Comparison of ENCODE assay signal across 1 cellular context in the genomic region with DNA sequence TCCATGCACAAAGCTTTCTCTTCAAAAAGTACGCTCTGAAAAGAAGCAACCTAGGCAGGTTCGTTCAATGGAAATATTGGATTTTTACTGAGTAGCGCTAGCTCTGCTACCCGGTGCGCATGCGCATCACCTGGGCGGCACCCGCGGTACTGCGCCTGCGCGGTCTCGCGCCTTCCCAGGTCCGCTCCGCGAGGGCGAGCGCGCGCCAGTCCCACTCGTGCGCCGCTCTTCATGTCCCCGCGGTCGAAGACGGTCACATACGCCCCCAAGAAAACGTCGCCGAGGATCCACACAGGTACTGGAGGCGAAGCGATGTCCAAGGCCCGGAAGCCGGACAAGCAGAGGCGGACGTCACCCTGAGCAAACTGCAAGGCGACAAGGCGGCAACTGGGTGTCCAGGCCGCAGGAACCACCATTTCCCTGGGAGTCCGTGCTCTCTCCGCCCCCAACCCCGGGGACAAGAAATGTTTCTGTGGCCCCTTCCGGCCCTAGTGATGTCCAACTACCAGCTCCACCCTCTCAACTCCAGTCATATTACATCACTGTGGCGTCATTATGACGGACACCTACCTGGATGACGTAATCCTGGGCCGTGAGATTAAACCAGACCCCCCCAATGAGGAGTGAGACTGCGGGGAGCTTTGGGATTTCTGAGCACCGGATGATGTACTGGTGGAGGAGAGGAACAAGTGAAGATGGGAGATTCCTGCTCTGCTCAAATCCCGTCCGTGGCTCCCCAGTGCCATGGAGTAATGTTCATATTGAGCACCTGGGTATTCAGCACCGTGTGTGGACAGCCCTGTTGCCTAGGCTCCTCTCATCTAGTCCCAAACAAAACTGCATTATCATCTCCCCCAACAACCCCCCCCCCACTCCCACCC.
TF ChIP-seq lines count a peak whose summit lies in the region.

No MANE protein-coding gene starts in this region.

TF ChIP-seq in GM12878, 131 proteins besides CTCF, POLR2A, EP300 and RAD21 (continued from another document):
- TF ChIP-seq MYC (IDR thresholded peaks at IDR 0.05; ENCODE audit: insufficient read depth, insufficient read length, insufficient replicate concordance, low read length, severe bottlenecking) (no peak), PAX5 (IDR thresholded peaks at IDR 0.05; ENCODE audit: borderline replicate concordance, low read depth, low read length) (no peak), RUNX3 (IDR thresholded peaks at IDR 0.05; ENCODE audit: low read length) (no peak; the same call in 1 of the 2 replicates), TCF7 (IDR thresholded peaks at IDR 0.05; ENCODE audit: borderline replicate concordance) (no peak), PML (IDR thresholded peaks at IDR 0.05; ENCODE audit: low read length) (peak; percentile 56), SMARCA5 (IDR thresholded peaks at IDR 0.05) (no peak), STAT1 (conservative IDR thresholded peaks at IDR 0.05) (no peak), BCL11A (IDR thresholded peaks at IDR 0.05; ENCODE audit: low read depth, low read length) (no peak), SUZ12 (IDR thresholded peaks at IDR 0.05; ENCODE audit: unreplicated experiment) (no peak), SIX5 (IDR thresholded peaks at IDR 0.05; ENCODE audit: low read depth, low read length, severe bottlenecking) (no peak), CBX3 (IDR thresholded peaks at IDR 0.05; ENCODE audit: borderline replicate concordance, low read depth) (no peak), SP1 (IDR thresholded peaks at IDR 0.05; ENCODE audit: low read depth, low read length) (no peak), SIN3A (IDR thresholded peaks at IDR 0.05; ENCODE audit: low read depth, low read length) (no peak), STAT3 (IDR thresholded peaks at IDR 0.05; ENCODE audit: low read depth, low read length) (no peak), KAT2A (conservative IDR thresholded peaks at IDR 0.05; ENCODE audit: control insufficient read depth, low read depth, low read length) (no peak), KDM1A (IDR thresholded peaks at IDR 0.05; ENCODE audit: borderline replicate concordance) (no peak), NR2C1 (IDR thresholded peaks at IDR 0.05) (no peak), SPI1 (IDR thresholded peaks at IDR 0.05; ENCODE audit: borderline replicate concordance, insufficient read depth, low read depth, low read length) (no peak), GABPA (IDR thresholded peaks at IDR 0.05; ENCODE audit: low read depth) (no peak), RFX5 (IDR thresholded peaks at IDR 0.05; ENCODE audit: low read depth, low read length) (no peak), IRF4 (IDR thresholded peaks at IDR 0.05; ENCODE audit: low read depth, low read length) (no peak), HDAC2 (IDR thresholded peaks at IDR 0.05) (no peak), ZBED1 (IDR thresholded peaks at IDR 0.05; ENCODE audit: borderline replicate concordance) (no peak), NFXL1 (IDR thresholded peaks at IDR 0.05; ENCODE audit: borderline replicate concordance) (no peak), MEF2A (IDR thresholded peaks at IDR 0.05; ENCODE audit: insufficient read depth, low read depth, low read length) (no peak), SMAD1 (IDR thresholded peaks at IDR 0.05; ENCODE audit: low read depth, partially characterized antibody) (no peak), TBL1XR1 (IDR thresholded peaks at IDR 0.05; ENCODE audit: low read depth, low read length) (no peak)
- TF ChIP-seq, protein P1, sequence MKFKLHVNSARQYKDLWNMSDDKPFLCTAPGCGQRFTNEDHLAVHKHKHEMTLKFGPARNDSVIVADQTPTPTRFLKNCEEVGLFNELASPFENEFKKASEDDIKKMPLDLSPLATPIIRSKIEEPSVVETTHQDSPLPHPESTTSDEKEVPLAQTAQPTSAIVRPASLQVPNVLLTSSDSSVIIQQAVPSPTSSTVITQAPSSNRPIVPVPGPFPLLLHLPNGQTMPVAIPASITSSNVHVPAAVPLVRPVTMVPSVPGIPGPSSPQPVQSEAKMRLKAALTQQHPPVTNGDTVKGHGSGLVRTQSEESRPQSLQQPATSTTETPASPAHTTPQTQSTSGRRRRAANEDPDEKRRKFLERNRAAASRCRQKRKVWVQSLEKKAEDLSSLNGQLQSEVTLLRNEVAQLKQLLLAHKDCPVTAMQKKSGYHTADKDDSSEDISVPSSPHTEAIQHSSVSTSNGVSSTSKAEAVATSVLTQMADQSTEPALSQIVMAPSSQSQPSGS (IDR thresholded peaks at IDR 0.05; ENCODE audit: low read length) = peak; percentile 5; the same call in 1 of the 2 replicates
- TF ChIP-seq, protein P2, sequence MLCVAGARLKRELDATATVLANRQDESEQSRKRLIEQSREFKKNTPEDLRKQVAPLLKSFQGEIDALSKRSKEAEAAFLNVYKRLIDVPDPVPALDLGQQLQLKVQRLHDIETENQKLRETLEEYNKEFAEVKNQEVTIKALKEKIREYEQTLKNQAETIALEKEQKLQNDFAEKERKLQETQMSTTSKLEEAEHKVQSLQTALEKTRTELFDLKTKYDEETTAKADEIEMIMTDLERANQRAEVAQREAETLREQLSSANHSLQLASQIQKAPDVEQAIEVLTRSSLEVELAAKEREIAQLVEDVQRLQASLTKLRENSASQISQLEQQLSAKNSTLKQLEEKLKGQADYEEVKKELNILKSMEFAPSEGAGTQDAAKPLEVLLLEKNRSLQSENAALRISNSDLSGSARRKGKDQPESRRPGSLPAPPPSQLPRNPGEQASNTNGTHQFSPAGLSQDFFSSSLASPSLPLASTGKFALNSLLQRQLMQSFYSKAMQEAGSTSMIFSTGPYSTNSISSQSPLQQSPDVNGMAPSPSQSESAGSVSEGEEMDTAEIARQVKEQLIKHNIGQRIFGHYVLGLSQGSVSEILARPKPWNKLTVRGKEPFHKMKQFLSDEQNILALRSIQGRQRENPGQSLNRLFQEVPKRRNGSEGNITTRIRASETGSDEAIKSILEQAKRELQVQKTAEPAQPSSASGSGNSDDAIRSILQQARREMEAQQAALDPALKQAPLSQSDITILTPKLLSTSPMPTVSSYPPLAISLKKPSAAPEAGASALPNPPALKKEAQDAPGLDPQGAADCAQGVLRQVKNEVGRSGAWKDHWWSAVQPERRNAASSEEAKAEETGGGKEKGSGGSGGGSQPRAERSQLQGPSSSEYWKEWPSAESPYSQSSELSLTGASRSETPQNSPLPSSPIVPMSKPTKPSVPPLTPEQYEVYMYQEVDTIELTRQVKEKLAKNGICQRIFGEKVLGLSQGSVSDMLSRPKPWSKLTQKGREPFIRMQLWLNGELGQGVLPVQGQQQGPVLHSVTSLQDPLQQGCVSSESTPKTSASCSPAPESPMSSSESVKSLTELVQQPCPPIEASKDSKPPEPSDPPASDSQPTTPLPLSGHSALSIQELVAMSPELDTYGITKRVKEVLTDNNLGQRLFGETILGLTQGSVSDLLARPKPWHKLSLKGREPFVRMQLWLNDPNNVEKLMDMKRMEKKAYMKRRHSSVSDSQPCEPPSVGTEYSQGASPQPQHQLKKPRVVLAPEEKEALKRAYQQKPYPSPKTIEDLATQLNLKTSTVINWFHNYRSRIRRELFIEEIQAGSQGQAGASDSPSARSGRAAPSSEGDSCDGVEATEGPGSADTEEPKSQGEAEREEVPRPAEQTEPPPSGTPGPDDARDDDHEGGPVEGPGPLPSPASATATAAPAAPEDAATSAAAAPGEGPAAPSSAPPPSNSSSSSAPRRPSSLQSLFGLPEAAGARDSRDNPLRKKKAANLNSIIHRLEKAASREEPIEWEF (IDR thresholded peaks at IDR 0.05; ENCODE audit: insufficient replicate concordance, low read depth, low read length) = no peak
- TF ChIP-seq, protein P3, sequence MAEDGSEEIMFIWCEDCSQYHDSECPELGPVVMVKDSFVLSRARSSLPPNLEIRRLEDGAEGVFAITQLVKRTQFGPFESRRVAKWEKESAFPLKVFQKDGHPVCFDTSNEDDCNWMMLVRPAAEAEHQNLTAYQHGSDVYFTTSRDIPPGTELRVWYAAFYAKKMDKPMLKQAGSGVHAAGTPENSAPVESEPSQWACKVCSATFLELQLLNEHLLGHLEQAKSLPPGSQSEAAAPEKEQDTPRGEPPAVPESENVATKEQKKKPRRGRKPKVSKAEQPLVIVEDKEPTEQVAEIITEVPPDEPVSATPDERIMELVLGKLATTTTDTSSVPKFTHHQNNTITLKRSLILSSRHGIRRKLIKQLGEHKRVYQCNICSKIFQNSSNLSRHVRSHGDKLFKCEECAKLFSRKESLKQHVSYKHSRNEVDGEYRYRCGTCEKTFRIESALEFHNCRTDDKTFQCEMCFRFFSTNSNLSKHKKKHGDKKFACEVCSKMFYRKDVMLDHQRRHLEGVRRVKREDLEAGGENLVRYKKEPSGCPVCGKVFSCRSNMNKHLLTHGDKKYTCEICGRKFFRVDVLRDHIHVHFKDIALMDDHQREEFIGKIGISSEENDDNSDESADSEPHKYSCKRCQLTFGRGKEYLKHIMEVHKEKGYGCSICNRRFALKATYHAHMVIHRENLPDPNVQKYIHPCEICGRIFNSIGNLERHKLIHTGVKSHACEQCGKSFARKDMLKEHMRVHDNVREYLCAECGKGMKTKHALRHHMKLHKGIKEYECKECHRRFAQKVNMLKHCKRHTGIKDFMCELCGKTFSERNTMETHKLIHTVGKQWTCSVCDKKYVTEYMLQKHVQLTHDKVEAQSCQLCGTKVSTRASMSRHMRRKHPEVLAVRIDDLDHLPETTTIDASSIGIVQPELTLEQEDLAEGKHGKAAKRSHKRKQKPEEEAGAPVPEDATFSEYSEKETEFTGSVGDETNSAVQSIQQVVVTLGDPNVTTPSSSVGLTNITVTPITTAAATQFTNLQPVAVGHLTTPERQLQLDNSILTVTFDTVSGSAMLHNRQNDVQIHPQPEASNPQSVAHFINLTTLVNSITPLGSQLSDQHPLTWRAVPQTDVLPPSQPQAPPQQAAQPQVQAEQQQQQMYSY (CRISPR knock-in tag; IDR thresholded peaks at IDR 0.05) = no peak
- TF ChIP-seq, protein P4, sequence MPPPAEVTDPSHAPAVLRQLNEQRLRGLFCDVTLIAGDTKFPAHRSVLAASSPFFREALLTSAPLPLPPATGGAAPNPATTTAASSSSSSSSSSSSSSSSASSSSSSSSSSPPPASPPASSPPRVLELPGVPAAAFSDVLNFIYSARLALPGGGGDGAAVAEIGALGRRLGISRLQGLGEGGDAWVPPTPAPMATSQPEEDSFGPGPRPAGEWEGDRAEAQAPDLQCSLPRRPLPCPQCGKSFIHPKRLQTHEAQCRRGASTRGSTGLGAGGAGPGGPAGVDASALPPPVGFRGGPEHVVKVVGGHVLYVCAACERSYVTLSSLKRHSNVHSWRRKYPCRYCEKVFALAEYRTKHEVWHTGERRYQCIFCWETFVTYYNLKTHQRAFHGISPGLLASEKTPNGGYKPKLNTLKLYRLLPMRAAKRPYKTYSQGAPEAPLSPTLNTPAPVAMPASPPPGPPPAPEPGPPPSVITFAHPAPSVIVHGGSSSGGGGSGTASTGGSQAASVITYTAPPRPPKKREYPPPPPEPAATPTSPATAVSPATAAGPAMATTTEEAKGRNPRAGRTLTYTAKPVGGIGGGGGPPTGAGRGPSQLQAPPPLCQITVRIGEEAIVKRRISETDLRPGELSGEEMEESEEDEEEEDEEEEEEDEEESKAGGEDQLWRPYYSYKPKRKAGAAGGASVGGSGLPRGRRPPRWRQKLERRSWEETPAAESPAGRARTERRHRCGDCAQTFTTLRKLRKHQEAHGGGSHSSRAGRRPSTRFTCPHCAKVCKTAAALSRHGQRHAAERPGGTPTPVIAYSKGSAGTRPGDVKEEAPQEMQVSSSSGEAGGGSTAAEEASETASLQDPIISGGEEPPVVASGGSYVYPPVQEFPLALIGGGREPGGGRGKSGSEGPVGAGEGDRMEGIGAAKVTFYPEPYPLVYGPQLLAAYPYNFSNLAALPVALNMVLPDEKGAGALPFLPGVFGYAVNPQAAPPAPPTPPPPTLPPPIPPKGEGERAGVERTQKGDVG (CRISPR knock-in tag; IDR thresholded peaks at IDR 0.05) = 0 out of 2 replicates have a peak, but pooled peaks have one; percentile 68
- TF ChIP-seq, protein P5, sequence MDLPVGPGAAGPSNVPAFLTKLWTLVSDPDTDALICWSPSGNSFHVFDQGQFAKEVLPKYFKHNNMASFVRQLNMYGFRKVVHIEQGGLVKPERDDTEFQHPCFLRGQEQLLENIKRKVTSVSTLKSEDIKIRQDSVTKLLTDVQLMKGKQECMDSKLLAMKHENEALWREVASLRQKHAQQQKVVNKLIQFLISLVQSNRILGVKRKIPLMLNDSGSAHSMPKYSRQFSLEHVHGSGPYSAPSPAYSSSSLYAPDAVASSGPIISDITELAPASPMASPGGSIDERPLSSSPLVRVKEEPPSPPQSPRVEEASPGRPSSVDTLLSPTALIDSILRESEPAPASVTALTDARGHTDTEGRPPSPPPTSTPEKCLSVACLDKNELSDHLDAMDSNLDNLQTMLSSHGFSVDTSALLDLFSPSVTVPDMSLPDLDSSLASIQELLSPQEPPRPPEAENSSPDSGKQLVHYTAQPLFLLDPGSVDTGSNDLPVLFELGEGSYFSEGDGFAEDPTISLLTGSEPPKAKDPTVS (IDR thresholded peaks at IDR 0.05; ENCODE audit: low read depth, low read length) = no peak
- TF ChIP-seq, protein P6, sequence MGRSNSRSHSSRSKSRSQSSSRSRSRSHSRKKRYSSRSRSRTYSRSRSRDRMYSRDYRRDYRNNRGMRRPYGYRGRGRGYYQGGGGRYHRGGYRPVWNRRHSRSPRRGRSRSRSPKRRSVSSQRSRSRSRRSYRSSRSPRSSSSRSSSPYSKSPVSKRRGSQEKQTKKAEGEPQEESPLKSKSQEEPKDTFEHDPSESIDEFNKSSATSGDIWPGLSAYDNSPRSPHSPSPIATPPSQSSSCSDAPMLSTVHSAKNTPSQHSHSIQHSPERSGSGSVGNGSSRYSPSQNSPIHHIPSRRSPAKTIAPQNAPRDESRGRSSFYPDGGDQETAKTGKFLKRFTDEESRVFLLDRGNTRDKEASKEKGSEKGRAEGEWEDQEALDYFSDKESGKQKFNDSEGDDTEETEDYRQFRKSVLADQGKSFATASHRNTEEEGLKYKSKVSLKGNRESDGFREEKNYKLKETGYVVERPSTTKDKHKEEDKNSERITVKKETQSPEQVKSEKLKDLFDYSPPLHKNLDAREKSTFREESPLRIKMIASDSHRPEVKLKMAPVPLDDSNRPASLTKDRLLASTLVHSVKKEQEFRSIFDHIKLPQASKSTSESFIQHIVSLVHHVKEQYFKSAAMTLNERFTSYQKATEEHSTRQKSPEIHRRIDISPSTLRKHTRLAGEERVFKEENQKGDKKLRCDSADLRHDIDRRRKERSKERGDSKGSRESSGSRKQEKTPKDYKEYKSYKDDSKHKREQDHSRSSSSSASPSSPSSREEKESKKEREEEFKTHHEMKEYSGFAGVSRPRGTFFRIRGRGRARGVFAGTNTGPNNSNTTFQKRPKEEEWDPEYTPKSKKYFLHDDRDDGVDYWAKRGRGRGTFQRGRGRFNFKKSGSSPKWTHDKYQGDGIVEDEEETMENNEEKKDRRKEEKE (IDR thresholded peaks at IDR 0.05) = no peak
- TF ChIP-seq, protein P7, sequence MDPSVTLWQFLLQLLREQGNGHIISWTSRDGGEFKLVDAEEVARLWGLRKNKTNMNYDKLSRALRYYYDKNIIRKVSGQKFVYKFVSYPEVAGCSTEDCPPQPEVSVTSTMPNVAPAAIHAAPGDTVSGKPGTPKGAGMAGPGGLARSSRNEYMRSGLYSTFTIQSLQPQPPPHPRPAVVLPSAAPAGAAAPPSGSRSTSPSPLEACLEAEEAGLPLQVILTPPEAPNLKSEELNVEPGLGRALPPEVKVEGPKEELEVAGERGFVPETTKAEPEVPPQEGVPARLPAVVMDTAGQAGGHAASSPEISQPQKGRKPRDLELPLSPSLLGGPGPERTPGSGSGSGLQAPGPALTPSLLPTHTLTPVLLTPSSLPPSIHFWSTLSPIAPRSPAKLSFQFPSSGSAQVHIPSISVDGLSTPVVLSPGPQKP (IDR thresholded peaks at IDR 0.05; ENCODE audit: low read depth, low read length) = 0 out of 2 replicates have a peak, but pooled peaks have one; percentile 31
